14 cellular contexts compared by ENCODE assay signal in the genomic region with DNA sequence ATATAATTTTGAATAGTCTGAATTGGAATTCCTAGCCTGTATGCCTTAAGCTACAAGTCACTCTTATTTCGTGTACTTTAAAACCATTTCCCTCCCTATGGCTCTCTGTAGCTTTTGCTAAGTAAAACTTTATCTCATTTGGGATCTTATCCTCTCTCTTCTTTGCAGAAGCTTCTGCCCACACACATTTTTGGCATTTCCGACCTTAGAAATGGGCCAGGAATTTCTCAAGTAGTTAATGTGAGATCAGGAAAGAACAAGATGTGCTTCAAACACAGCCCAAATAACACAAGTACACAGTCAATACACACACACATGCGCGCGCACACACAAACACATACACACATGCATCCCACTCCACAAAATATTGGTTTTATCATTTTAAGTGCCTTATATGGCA.
A peak's percentile ranks its signal among the peaks of the same experiment; 100 is the strongest.
DNase-seq lines count a peak whose midpoint lies in the region; TF ChIP-seq lines count a peak whose summit lies in the region.
"Had no signal": no experiment of that assay in that cellular context is flagged by ENCODE, and none has a peak within 500 bp of the region (broad histone marks: within the 10 kb centered on the region; RNA-seq: fewer than 3 reads in every experiment).

No MANE protein-coding gene starts in this region.

- H3K9me3 ChIP-seq in mesenchymal stem cell (ENCODE audit: control insufficient read depth, low read length) = no peaks in the 10 kb centered on the region
- H3K9me3 ChIP-seq: adrenal gland, mucosa of descending colon, right atrium auricular region, thoracic aorta had no signal

- no peak overlapping the region for H3K18ac ChIP-seq in mesenchymal stem cell (ENCODE audit: low read depth in 1 of 2, low read length in 2 of 2)

- peak overlapping the region; percentile 92 for H3K27ac Mint-ChIP-seq in MCF 10A (ENCODE audit: low read depth, unreplicated experiment)
- H3K27ac Mint-ChIP-seq in endothelial cell (ENCODE audit: unreplicated experiment) = no peak overlapping the region

- H3K27me3 Mint-ChIP-seq in MCF 10A (ENCODE audit: insufficient read depth, unreplicated experiment) = no peaks in the 10 kb centered on the region
- no peaks in the 10 kb centered on the region for H3K27me3 Mint-ChIP-seq in endothelial cell (ENCODE audit: unreplicated experiment)

- H3K36me3 ChIP-seq in ACC112 (ENCODE audit: insufficient read depth, low read length) (no peaks in the 10 kb centered on the region), mesenchymal stem cell (ENCODE audit: control insufficient read depth in 1 of 2, insufficient read depth in 2 of 2, low read depth in 1 of 2, low read length in 2 of 2) (no peaks in the 10 kb centered on the region)
- H3K36me3 ChIP-seq: adrenal gland, right atrium auricular region, thoracic aorta had no signal

- intact Hi-C loops in MCF 10A (cut with micrococcal nuclease) = no loop called here

- no peak for TF ChIP-seq CTCF in MCF 10A (IDR thresholded peaks at IDR 0.05; ENCODE audit: unreplicated experiment)
- no peak for TF ChIP-seq CTCF in endothelial cell (IDR thresholded peaks at IDR 0.05; ENCODE audit: unreplicated experiment)

- H3K4me1 ChIP-seq in ACC112 (ENCODE audit: control insufficient read depth, insufficient read depth, low read length, unreplicated experiment) (peaks cover 32% of the 10 kb centered on the region), mesenchymal stem cell (ENCODE audit: control insufficient read depth, insufficient read depth, low read depth, low read length) (no peaks in the 10 kb centered on the region)
- H3K4me1 ChIP-seq: adrenal gland, right atrium auricular region had no signal

- H3K36me3 Mint-ChIP-seq in MCF 10A (ENCODE audit: insufficient read depth, unreplicated experiment) (no peaks in the 10 kb centered on the region), endothelial cell (ENCODE audit: low read depth, unreplicated experiment) (no peaks in the 10 kb centered on the region)

- H2BK15ac ChIP-seq in mesenchymal stem cell (ENCODE audit: low read depth, poor library complexity, severe bottlenecking) = no peak overlapping the region

- H4K8ac ChIP-seq in mesenchymal stem cell (ENCODE audit: low read length) = peak overlapping the region; percentile 64

- H3K9me3 Mint-ChIP-seq in MCF 10A (ENCODE audit: unreplicated experiment) (no peaks in the 10 kb centered on the region), endothelial cell (ENCODE audit: unreplicated experiment) (no peaks in the 10 kb centered on the region)

- no peaks in the 10 kb centered on the region for H3K79me2 ChIP-seq in ACC112 (ENCODE audit: control insufficient read depth, insufficient read depth, low read length, unreplicated experiment)

- no TSS peak for BruUV-seq in MCF 10A (replicated peaks; lab: Mats Ljungman, UMichigan)

- H4K91ac ChIP-seq in mesenchymal stem cell (ENCODE audit: low read length) = no peak overlapping the region

- no peak overlapping the region for H3K4ac ChIP-seq in mesenchymal stem cell (ENCODE audit: low read depth in 1 of 2, low read length in 2 of 2)

- no peak overlapping the region for H3K9ac ChIP-seq in mesenchymal stem cell (ENCODE audit: low read length)

- no peak overlapping the region for H3K23ac ChIP-seq in mesenchymal stem cell (ENCODE audit: low read length in 2 of 2)

- H3K27me3 ChIP-seq in ACC112 (ENCODE audit: insufficient read depth, low read length) (no peaks in the 10 kb centered on the region), mesenchymal stem cell (ENCODE audit: control insufficient read depth in 1 of 2, insufficient read depth in 1 of 2, low read length in 2 of 2) (no peaks in the 10 kb centered on the region)
- H3K27me3 ChIP-seq: adrenal gland, right atrium auricular region had no signal

- CTCF ChIA-PET in MCF 10A (lab: Yijun Ruan, JAX) = interaction anchor here (0.5 kb wide), 1 partner anchor 493 kb away, joined by 3 read pairs; no protein-coding TSS in a partner anchor

- peak; percentile 62 for DNase-seq in LHCN-M2 (ENCODE audit: low read depth)
- peak; percentile 13 for DNase-seq in MCF 10A (ENCODE audit: unreplicated experiment)
- peak; percentile 54 for DNase-seq in mesenchymal stem cell
- DNase-seq in caudate nucleus (lab: John Stamatoyannopoulos, UW) = no peak
- no peak for DNase-seq in NCI-H1417 (lab: John Stamatoyannopoulos, UW)
- DNase-seq in endothelial cell (ENCODE audit: low spot score) = no peak
- no peak for DNase-seq in germinal center (ENCODE audit: low spot score)
- DNase-seq: adrenal gland, mucosa of descending colon, MV-4-11 had no signal

- no peak overlapping the region for H2AFZ ChIP-seq in ACC112 (ENCODE audit: low read length, unreplicated experiment)
- H2AFZ ChIP-seq in mesenchymal stem cell (ENCODE audit: low read depth, low read length) = no peak overlapping the region

- H3K4me3 Mint-ChIP-seq in MCF 10A (ENCODE audit: unreplicated experiment) (peak overlapping the region; percentile 13), endothelial cell (ENCODE audit: unreplicated experiment) (no peak overlapping the region)

- H3K14ac ChIP-seq in mesenchymal stem cell (ENCODE audit: low read length in 2 of 2) = no peak overlapping the region

- no peak overlapping the region for H2AK5ac ChIP-seq in mesenchymal stem cell (ENCODE audit: low read length, severe bottlenecking)

- no peak overlapping the region for H2BK12ac ChIP-seq in mesenchymal stem cell (ENCODE audit: low read length in 2 of 2)

- POLR2A ChIA-PET in MCF 10A (lab: Yijun Ruan, JAX) = no interaction called here

- H3K4me1 Mint-ChIP-seq in MCF 10A (ENCODE audit: insufficient read depth, unreplicated experiment) (peaks cover 31% of the 10 kb centered on the region), endothelial cell (ENCODE audit: unreplicated experiment) (peaks cover 3% of the 10 kb centered on the region)

- no peaks in the 10 kb centered on the region for H3K79me1 ChIP-seq in mesenchymal stem cell (replicated peaks; ENCODE audit: low read length, poor library complexity, severe bottlenecking)

- no peak overlapping the region for H2BK120ac ChIP-seq in mesenchymal stem cell (ENCODE audit: low read depth, low read length)

- H3K4me3 ChIP-seq in ACC112 (ENCODE audit: low read depth, low read length) (no peak overlapping the region), mesenchymal stem cell (ENCODE audit: insufficient read depth in 1 of 2, low read depth in 1 of 2, low read length in 2 of 2) (no peak overlapping the region)
- H3K4me3 ChIP-seq: adrenal gland, mucosa of descending colon, right atrium auricular region, thoracic aorta had no signal

- no peak overlapping the region for H3K4me2 ChIP-seq in mesenchymal stem cell (ENCODE audit: low read length, poor library complexity, severe bottlenecking)

- 22% methylated on average over 5 of the region's 5 CpGs for WGBS in mesenchymal stem cell

- no peak overlapping the region for H2BK5ac ChIP-seq in mesenchymal stem cell (ENCODE audit: low read depth, low read length, poor library complexity, severe bottlenecking)

- H3K27ac ChIP-seq in ACC112 (ENCODE audit: low read depth, low read length) = peak overlapping the region; percentile 39; the same call in 1 of the 2 replicates
- no peak overlapping the region for H3K27ac ChIP-seq in mesenchymal stem cell (ENCODE audit: low read length, poor library complexity, severe bottlenecking)
- no peak overlapping the region for H3K27ac ChIP-seq in caudate nucleus (ENCODE audit: low read depth, low read length)
- H3K27ac ChIP-seq: adrenal gland, right atrium auricular region, thoracic aorta, VCaP had no signal

Comparison
In these comparisons a context has a peak if more than half of its experiments do, and no peak if none do; other contexts are left out.
1. DNase-seq: peak in LHCN-M2 (single experiment), MCF 10A (single experiment) and mesenchymal stem cell (single experiment); none in caudate nucleus (0 of 61), NCI-H1417 (0 of 3), endothelial cell (single experiment) and germinal center (single experiment).